ENCODE assay signal across 21 cellular contexts in the genomic region with DNA sequence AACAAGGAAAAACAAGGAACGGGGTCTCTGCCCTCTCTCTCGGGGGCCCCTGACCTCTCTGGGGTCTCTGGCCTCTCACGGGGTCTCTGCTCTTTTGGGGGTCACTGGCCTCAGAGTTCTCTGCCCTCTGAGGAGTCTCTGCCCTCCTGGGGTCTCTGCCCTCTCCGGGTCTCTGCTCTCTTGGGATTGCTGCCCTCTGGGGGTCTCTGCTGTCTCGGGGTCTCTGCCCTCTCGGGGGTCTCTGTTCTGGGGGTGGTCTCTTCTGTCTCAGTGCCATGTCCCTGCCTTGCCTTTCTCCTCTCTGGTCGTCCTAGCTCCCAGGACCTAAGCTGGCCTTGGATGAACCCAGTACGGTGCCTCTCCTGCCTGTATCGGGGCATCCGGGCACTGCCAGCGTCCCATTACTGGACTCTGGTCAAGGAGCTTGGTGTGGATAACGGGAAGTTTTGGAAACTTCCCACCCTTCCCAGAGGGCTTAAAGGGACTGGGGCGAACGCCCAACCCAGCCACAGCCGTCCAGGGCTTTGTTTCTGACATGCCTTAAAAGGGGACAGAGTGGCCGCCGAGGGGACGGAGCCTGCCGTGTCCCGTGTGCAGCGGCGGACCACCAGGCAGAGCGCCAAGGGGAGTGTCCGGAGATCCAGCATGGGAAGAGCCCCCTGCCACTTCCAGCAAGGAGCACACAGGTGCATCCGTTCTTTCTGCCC. TPM values are rescaled to one million over a fixed set of nuclear protein-coding genes. Genes with fewer than 3 reads are reported as not detected.
"Had no signal": no experiment of that assay in that cellular context is flagged by ENCODE, and none has a peak within 500 bp of the region (broad histone marks: within the 10 kb centered on the region; RNA-seq: fewer than 3 reads in every experiment).

No MANE protein-coding gene starts in this region.

- H3K27me3 Mint-ChIP-seq: activated CD8-positive, alpha-beta memory T cell treated with anti-CD3 and anti-CD28 coated beads, Interleukin-2, amount 10 ng/mL, durations not matched to agents 7 days and 5 days; activated naive CD8-positive, alpha-beta T cell treated with anti-CD3 and anti-CD28 coated beads, Interleukin-2, amount 10 ng/mL, durations not matched to agents 7 days and 5 days had no signal

- H3K36me3 ChIP-seq: gastrocnemius medialis, heart left ventricle, ovary, tibial artery had no signal

- H3K27me3 ChIP-seq: ovary had no signal

- DNase-seq: activated CD4-positive, alpha-beta memory T cell treated with anti-CD3 and anti-CD28 coated beads, Interleukin-2, amount 10 ng/mL, durations not matched to agents 7 days and 5 days; activated CD4-positive, alpha-beta T cell treated with anti-CD3 and anti-CD28 coated beads for 48 hours; activated CD4-positive, CD25-positive, alpha-beta regulatory T cell; activated CD8-positive, alpha-beta memory T cell treated with anti-CD3 and anti-CD28 coated beads, Interleukin-2, amount 10 ng/mL, durations not matched to agents 7 days and 5 days; activated naive CD8-positive, alpha-beta T cell treated with anti-CD3 and anti-CD28 coated beads, Interleukin-2, amount 10 ng/mL, durations not matched to agents 7 days and 5 days; amygdala; cerebellar nuclear complex; effector CD4-positive, alpha-beta T cell; gastrocnemius medialis; naive B cell; ovary; stimulated activated CD4-positive, alpha-beta T cell treated with anti-CD3 and anti-CD28 coated beads, Interleukin-2, amount 100 ng/mL, for 24 hours; stimulated activated naive CD8-positive, alpha-beta T cell treated with anti-CD3 and anti-CD28 coated beads, Interleukin-15, Interleukin-2, amounts not matched to agents 100 U/mL and 50 U/mL, for 24 hours; substantia nigra; T1000; tibial artery had no signal

- H3K9me3 Mint-ChIP-seq: activated CD4-positive, alpha-beta memory T cell treated with anti-CD3 and anti-CD28 coated beads, Interleukin-2, amount 10 ng/mL, durations not matched to agents 7 days and 5 days; activated naive CD8-positive, alpha-beta T cell treated with anti-CD3 and anti-CD28 coated beads, Interleukin-2, amount 10 ng/mL, durations not matched to agents 7 days and 5 days; memory B cell; naive B cell; neural crest cell had no signal

- H3K4me3 Mint-ChIP-seq: activated CD4-positive, alpha-beta memory T cell treated with anti-CD3 and anti-CD28 coated beads, Interleukin-2, amount 10 ng/mL, durations not matched to agents 7 days and 5 days; activated CD8-positive, alpha-beta memory T cell treated with anti-CD3 and anti-CD28 coated beads, Interleukin-2, amount 10 ng/mL, durations not matched to agents 7 days and 5 days; activated naive CD8-positive, alpha-beta T cell treated with anti-CD3 and anti-CD28 coated beads, Interleukin-2, amount 10 ng/mL, durations not matched to agents 7 days and 5 days; memory B cell; naive B cell; neural crest cell had no signal

- H3K9me3 ChIP-seq: gastrocnemius medialis, heart left ventricle, mucosa of descending colon, ovary, tibial artery had no signal

- H3K27ac ChIP-seq: gastrocnemius medialis, heart left ventricle, ovary, tibial artery had no signal

- H3K36me3 Mint-ChIP-seq: activated CD8-positive, alpha-beta memory T cell treated with anti-CD3 and anti-CD28 coated beads, Interleukin-2, amount 10 ng/mL, durations not matched to agents 7 days and 5 days; activated naive CD8-positive, alpha-beta T cell treated with anti-CD3 and anti-CD28 coated beads, Interleukin-2, amount 10 ng/mL, durations not matched to agents 7 days and 5 days; memory B cell; naive B cell had no signal

- ATAC-seq: activated CD8-positive, alpha-beta memory T cell treated with anti-CD3 and anti-CD28 coated beads, Interleukin-2, amount 10 ng/mL, durations not matched to agents 7 days and 5 days; esophagus mucosa; gastrocnemius medialis; heart left ventricle; mucosa of descending colon; stimulated activated naive CD8-positive, alpha-beta T cell treated with anti-CD3 and anti-CD28 coated beads, Interleukin-15, Interleukin-2, amounts not matched to agents 100 U/mL and 50 U/mL, for 24 hours had no signal

- H3K27ac Mint-ChIP-seq: activated CD4-positive, alpha-beta memory T cell treated with anti-CD3 and anti-CD28 coated beads, Interleukin-2, amount 10 ng/mL, durations not matched to agents 7 days and 5 days; activated CD8-positive, alpha-beta memory T cell treated with anti-CD3 and anti-CD28 coated beads, Interleukin-2, amount 10 ng/mL, durations not matched to agents 7 days and 5 days; activated naive CD8-positive, alpha-beta T cell treated with anti-CD3 and anti-CD28 coated beads, Interleukin-2, amount 10 ng/mL, durations not matched to agents 7 days and 5 days; memory B cell; naive B cell had no signal

- H3K4me3 ChIP-seq: gastrocnemius medialis, heart left ventricle, mucosa of descending colon, ovary, tibial artery had no signal

RNA-seq across cellular contexts. Expression of gene COL9A3, which starts 45.3 kb away (rescaled TPM):
- total RNA-seq: activated CD4-positive, alpha-beta memory T cell treated with anti-CD3 and anti-CD28 coated beads, Interleukin-2, amount 10 ng/mL, durations not matched to agents 7 days and 5 days had no signal
